ENCODE assay signal across 14 cellular contexts in the genomic region with DNA sequence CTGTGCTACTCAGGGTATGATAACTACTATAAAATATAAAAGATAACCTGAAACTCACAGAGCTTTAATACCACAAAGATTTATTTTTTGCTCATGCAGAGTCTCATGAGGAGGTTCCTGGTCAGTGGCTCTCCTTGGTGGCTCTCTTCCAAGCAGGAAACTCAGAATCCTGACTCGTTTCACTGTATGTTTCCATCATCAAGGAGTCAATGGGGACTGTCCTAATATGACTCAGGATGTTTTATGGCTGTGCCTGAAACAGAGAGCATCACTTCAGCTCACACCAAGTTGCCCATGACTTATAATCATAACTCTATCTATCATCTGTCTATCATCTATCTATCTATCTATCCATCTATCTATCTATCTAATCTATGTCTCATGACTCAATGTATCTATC.
DNase-seq lines count a peak whose midpoint lies in the region; ATAC-seq and TF ChIP-seq lines count a peak whose summit lies in the region.
"Had no signal": no experiment of that assay in that cellular context is flagged by ENCODE, and none has a peak within 500 bp of the region (broad histone marks: within the 10 kb centered on the region; RNA-seq: fewer than 3 reads in every experiment).

No MANE protein-coding gene starts in this region.

- ATAC-seq in PC-3 (no peak), GM21723 (IDR thresholded peaks at IDR 0.05; ENCODE audit: unreplicated experiment) (no peak), GM19467 (IDR thresholded peaks at IDR 0.05; ENCODE audit: unreplicated experiment) (no peak)
- ATAC-seq: GM23338 had no signal

- H3K9me2 ChIP-seq in PC-3 (replicated peaks; ENCODE audit: low read length), result no peaks in the 10 kb centered on the region

- no peak overlapping the region for H2AFZ ChIP-seq in PC-3 (ENCODE audit: low read length)
- H2AFZ ChIP-seq: GM23338 had no signal

- H3K4me2 ChIP-seq in PC-3 (ENCODE audit: low read length), result no peak overlapping the region
- H3K4me2 ChIP-seq: BLaER1, GM23338 had no signal

- DNase-seq in A172 (ENCODE audit: low spot score) (peak; percentile 2), PC-3 (peak; percentile 8), fibroblast of mammary gland (ENCODE audit: low read depth) (peak; percentile 5), renal cortical epithelial cell (ENCODE audit: low read depth) (peak; percentile 16), SIG-M5 treated with dmso at 0.1 percent for 504 hours (lab: John Stamatoyannopoulos, UW; ENCODE audit: unreplicated experiment) (no peak)
- DNase-seq: AML-193; CD8-positive, alpha-beta memory T cell; DMS53; H7 had no signal

- no peak overlapping the region for H3K9ac ChIP-seq in PC-3 (ENCODE audit: low read length)
- H3K9ac ChIP-seq: BLaER1 had no signal

- POLR2A ChIA-PET in PC-3 (lab: Charles Lee; ENCODE audit: unreplicated experiment), result no interaction called here

- intact Hi-C loops in PC-3 (cut with micrococcal nuclease), result no loop called here

- no peaks in the 10 kb centered on the region for H3K79me2 ChIP-seq in PC-3 (ENCODE audit: low read length)

- no peak overlapping the region for H3K4me3 ChIP-seq in PC-3 (ENCODE audit: low read length)
- H3K4me3 ChIP-seq in fibroblast of mammary gland (ENCODE audit: control insufficient read depth, low read depth, low read length), result no peak overlapping the region
- H3K4me3 ChIP-seq: BLaER1, GM23338 had no signal

- no peaks in the 10 kb centered on the region for H3K4me1 ChIP-seq in PC-3 (ENCODE audit: insufficient read depth, low read length)
- H3K4me1 ChIP-seq: BLaER1 had no signal

- H3K27ac ChIP-seq in PC-3 (ENCODE audit: low read length), result no peak overlapping the region
- H3K27ac ChIP-seq: 22Rv1, BLaER1 had no signal

- no peaks in the 10 kb centered on the region for H3K36me3 ChIP-seq in PC-3 (ENCODE audit: low read depth, low read length)
- H3K36me3 ChIP-seq: BLaER1 had no signal

- CTCF ChIA-PET in PC-3 (lab: Charles Lee), result no interaction called here

- no peaks in the 10 kb centered on the region for H4K20me1 ChIP-seq in PC-3 (ENCODE audit: low read length)
- H4K20me1 ChIP-seq: BLaER1 had no signal

- no peaks in the 10 kb centered on the region for H3K9me3 ChIP-seq in PC-3 (ENCODE audit: low read length)

- no peaks in the 10 kb centered on the region for H3F3A ChIP-seq in PC-3 (ENCODE audit: low read length, unreplicated experiment)

- TF ChIP-seq CTCF in PC-3 (conservative IDR thresholded peaks at IDR 0.05; ENCODE audit: low read depth, low read length) (no peak), fibroblast of mammary gland (conservative IDR thresholded peaks at IDR 0.05; ENCODE audit: control insufficient read depth, insufficient read depth, low read depth, low read length) (no peak)

- no peaks in the 10 kb centered on the region for H3K27me3 ChIP-seq in PC-3 (ENCODE audit: low read length)
- H3K27me3 ChIP-seq: BLaER1 had no signal

- no TSS peak for BruUV-seq in PC-3 (replicated peaks; lab: Mats Ljungman, UMichigan)
